Comparison of ENCODE assay signal across 18 cellular contexts in genomic region chr14:104550340-104550848, GRCh38. TPM values are rescaled to one million over a fixed set of nuclear protein-coding genes. Genes with fewer than 3 reads are reported as not detected.
"Had no signal": no experiment of that assay in that cellular context is flagged by ENCODE, and none has a peak within 500 bp of the region (broad histone marks: within the 10 kb centered on the region; RNA-seq: fewer than 3 reads in every experiment).

No MANE protein-coding gene starts in this region.

- H3K4me3 Mint-ChIP-seq: activated naive CD8-positive, alpha-beta T cell treated with anti-CD3 and anti-CD28 coated beads, Interleukin-2, amount 10 ng/mL, durations not matched to agents 7 days and 5 days; activated T-cell treated with anti-CD3 and anti-CD28 coated beads, Interleukin-2, amount 50 U/mL, for 24 hours; neural crest cell had no signal

- H3K4me1 ChIP-seq: gastrocnemius medialis, tibial nerve had no signal

- H3K36me3 ChIP-seq: gastrocnemius medialis, heart right ventricle, tibial nerve had no signal

- H3K27ac ChIP-seq: gastrocnemius medialis, heart right ventricle, tibial nerve, VCaP had no signal

- H3K27me3 Mint-ChIP-seq: activated naive CD8-positive, alpha-beta T cell treated with anti-CD3 and anti-CD28 coated beads, Interleukin-2, amount 10 ng/mL, durations not matched to agents 7 days and 5 days had no signal

- H3K4me1 Mint-ChIP-seq: activated naive CD8-positive, alpha-beta T cell treated with anti-CD3 and anti-CD28 coated beads, Interleukin-2, amount 10 ng/mL, durations not matched to agents 7 days and 5 days; neural crest cell had no signal

- ATAC-seq: gastrocnemius medialis, heart right ventricle had no signal

- DNase-seq: activated CD4-positive, alpha-beta T cell treated with anti-CD3 and anti-CD28 coated beads for 1 hour; activated CD4-positive, alpha-beta T cell treated with anti-CD3 and anti-CD28 coated beads, Interleukin-2, amount 50 U/mL, for 4 hours; activated naive CD8-positive, alpha-beta T cell treated with anti-CD3 and anti-CD28 coated beads, Interleukin-2, amount 10 ng/mL, durations not matched to agents 7 days and 5 days; activated T-cell treated with anti-CD3 and anti-CD28 coated beads, Interleukin-2, amount 50 U/mL, for 24 hours; gastrocnemius medialis; heart right ventricle; retina; small intestine; stimulated activated CD8-positive, alpha-beta memory T cell treated with anti-CD3 and anti-CD28 coated beads, Interleukin-4, amount 100 ng/mL, for 48 hours; stimulated activated naive CD4-positive, alpha-beta T cell treated with Interleukin-2 at 50 U/mL for 16 hours; substantia nigra had no signal

- H3K4me3 ChIP-seq: gastrocnemius medialis, heart right ventricle, tibial nerve had no signal

- H3K9me3 Mint-ChIP-seq: activated naive CD8-positive, alpha-beta T cell treated with anti-CD3 and anti-CD28 coated beads, Interleukin-2, amount 10 ng/mL, durations not matched to agents 7 days and 5 days; activated T-cell treated with anti-CD3 and anti-CD28 coated beads, Interleukin-2, amount 50 U/mL, for 24 hours; neural crest cell had no signal

- H3K9me3 ChIP-seq: gastrocnemius medialis, heart right ventricle, tibial nerve had no signal

- H3K27ac Mint-ChIP-seq: activated naive CD8-positive, alpha-beta T cell treated with anti-CD3 and anti-CD28 coated beads, Interleukin-2, amount 10 ng/mL, durations not matched to agents 7 days and 5 days; activated T-cell treated with anti-CD3 and anti-CD28 coated beads, Interleukin-2, amount 50 U/mL, for 24 hours had no signal

- H3K36me3 Mint-ChIP-seq: activated naive CD8-positive, alpha-beta T cell treated with anti-CD3 and anti-CD28 coated beads, Interleukin-2, amount 10 ng/mL, durations not matched to agents 7 days and 5 days had no signal

RNA-seq across cellular contexts. Expression of gene C14orf180, which starts 29.2 kb away (rescaled TPM):
- total RNA-seq: activated naive CD8-positive, alpha-beta T cell treated with anti-CD3 and anti-CD28 coated beads, Interleukin-2, amount 10 ng/mL, durations not matched to agents 7 days and 5 days; dermis microvascular lymphatic vessel endothelial cell; epithelial cell of proximal tubule; lung microvascular endothelial cell; neural crest cell; T-helper 1 cell treated with Interleukin-12 subunit alpha and Interleukin-12 subunit beta and Interleukin-4 antibody, amounts not matched to agents 30 ng/mL and 1 ng/mL, for 36 hours had no signal

RNA-seq across cellular contexts. Expression of gene TMEM179, which starts 54.2 kb away (rescaled TPM):
- total RNA-seq: activated naive CD8-positive, alpha-beta T cell treated with anti-CD3 and anti-CD28 coated beads, Interleukin-2, amount 10 ng/mL, durations not matched to agents 7 days and 5 days; epithelial cell of proximal tubule; gastrocnemius medialis; lung microvascular endothelial cell had no signal
